Comparison of ENCODE assay signal across 13 cellular contexts in the genomic region with DNA sequence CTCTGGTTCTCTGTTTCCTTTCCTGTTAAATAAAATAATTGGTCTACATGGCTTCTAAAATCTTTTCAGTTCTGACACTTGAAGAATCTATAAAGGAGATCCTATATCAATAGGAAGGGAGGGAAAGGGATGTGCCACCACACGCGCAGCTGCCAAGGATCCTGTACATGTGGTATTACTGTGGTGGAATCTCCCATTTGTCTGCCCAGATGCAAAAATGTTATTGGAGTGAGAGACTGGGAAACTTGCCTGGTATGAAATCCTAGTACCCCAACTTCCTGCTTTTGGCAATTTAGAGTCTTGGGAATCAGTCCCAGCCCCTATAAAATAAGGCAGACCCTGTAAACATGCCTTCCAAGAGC.
DNase-seq lines count a peak whose midpoint lies in the region; ATAC-seq, FAIRE-seq and TF ChIP-seq lines count a peak whose summit lies in the region.
"Had no signal": no experiment of that assay in that cellular context is flagged by ENCODE, and none has a peak within 500 bp of the region (broad histone marks: within the 10 kb centered on the region; RNA-seq: fewer than 3 reads in every experiment).

No MANE protein-coding gene starts in this region.

- no peaks in the 10 kb centered on the region for H4K20me1 ChIP-seq in fibroblast of lung (ENCODE audit: control insufficient read depth, extremely low read depth, insufficient read depth, low read length)

- TF ChIP-seq CTCF in fibroblast of lung (conservative IDR thresholded peaks at IDR 0.05 in 1 of 2, IDR thresholded peaks at IDR 0.05 in 1 of 2; ENCODE audit: low read depth in 1 of 2, low read length in 2 of 2) (no peak), left lung (IDR thresholded peaks at IDR 0.05) (no peak), A673 (conservative IDR thresholded peaks at IDR 0.05; ENCODE audit: low read depth, low read length) (no peak)

- no peaks in the 10 kb centered on the region for H3K9me3 ChIP-seq in fibroblast of lung (ENCODE audit: control insufficient read depth, insufficient read depth, low read depth, low read length)
- H3K9me3 ChIP-seq in skeletal muscle satellite cell (replicated peaks; ENCODE audit: low read length): no peaks in the 10 kb centered on the region
- no peaks in the 10 kb centered on the region for H3K9me3 ChIP-seq in left lung
- H3K9me3 ChIP-seq in A673 (ENCODE audit: low read depth, low read length, poor library complexity, severe bottlenecking): no peaks in the 10 kb centered on the region
- H3K9me3 ChIP-seq: psoas muscle had no signal

- H3K36me3 ChIP-seq in fibroblast of lung (ENCODE audit: control insufficient read depth, insufficient read depth, low read length) (no peaks in the 10 kb centered on the region), skeletal muscle satellite cell (ENCODE audit: insufficient read depth, low read length) (no peaks in the 10 kb centered on the region), left lung (no peaks in the 10 kb centered on the region), A673 (ENCODE audit: insufficient read depth, low read length, poor library complexity, severe bottlenecking) (no peaks in the 10 kb centered on the region)
- H3K36me3 ChIP-seq: WERI-Rb-1 had no signal

- DNase-seq in Daoy (ENCODE audit: low read depth) (peak; percentile 66), RPMI7951 (ENCODE audit: low read depth) (peak; percentile 74), fibroblast of lung (ENCODE audit: low read depth in 2 of 2) (peak; percentile 34 to 41), OCI-M1 (lab: John Stamatoyannopoulos, UW) (no peak), left lung (no peak), A673 (ENCODE audit: low spot score) (no peak), HTR-8/SVneo (ENCODE audit: insufficient read length, low spot score) (no peak)
- DNase-seq: activated gamma-delta T cell treated with Interleukin-2 at 50 U/mL for 16 hours, COR-L47, NCI-H1417 treated with DMSO at 0.1 percent for 48 hours, psoas muscle, WERI-Rb-1 had no signal

- intact Hi-C loops in left lung (cut with DNase I): no loop called here
- intact Hi-C loops in A673 (cut with micrococcal nuclease; ENCODE audit: unreplicated experiment): no loop called here

- H3K79me2 ChIP-seq in fibroblast of lung (ENCODE audit: control insufficient read depth, insufficient read depth, low read length): no peaks in the 10 kb centered on the region

- POLR2A ChIA-PET in A673 (lab: Charles Lee; ENCODE audit: low non-redundant PET): no interaction called here

- H2AFZ ChIP-seq in fibroblast of lung (ENCODE audit: low read length): no peak overlapping the region

- H3K27ac ChIP-seq in fibroblast of lung (ENCODE audit: insufficient read depth, low read length) (no peak overlapping the region), left lung (peak overlapping the region in 1 of 2 donors; percentile 8), A673 (ENCODE audit: low read depth, low read length, poor library complexity, severe bottlenecking) (no peak overlapping the region)
- H3K27ac ChIP-seq: psoas muscle, WERI-Rb-1 had no signal

- H3K4me1 ChIP-seq in fibroblast of lung (ENCODE audit: control insufficient read depth, extremely low read depth, insufficient read depth, low read length): peaks cover 12% of the 10 kb centered on the region
- peaks cover 29% of the 10 kb centered on the region for H3K4me1 ChIP-seq in skeletal muscle satellite cell (ENCODE audit: control insufficient read depth, insufficient read depth, low read length)
- peaks cover 16 to 22% of the 10 kb centered on the region in 2 donors for H3K4me1 ChIP-seq in left lung
- peaks cover 11% of the 10 kb centered on the region for H3K4me1 ChIP-seq in A673 (ENCODE audit: insufficient read depth, low read length, poor library complexity, severe bottlenecking)

- no TSS peak for BruUV-seq in A673 (replicated peaks; lab: Mats Ljungman, UMichigan)

- H3K4me2 ChIP-seq in fibroblast of lung (ENCODE audit: extremely low read depth, insufficient read depth, low read length) (no peak overlapping the region), skeletal muscle satellite cell (ENCODE audit: low read length) (peak overlapping the region; percentile 72)

- FAIRE-seq in HTR-8/SVneo (lab: Jason Lieb, UNC): no peak

- H3K9ac ChIP-seq in fibroblast of lung (ENCODE audit: insufficient read depth, low read length) (no peak overlapping the region), skeletal muscle satellite cell (ENCODE audit: low read depth, low read length) (peak overlapping the region; percentile 65)

- CTCF ChIA-PET in A673 (lab: Charles Lee): no interaction called here

- ATAC-seq in left lung: no peak

- no peak overlapping the region for H3K4me3 ChIP-seq in fibroblast of lung (replicated peaks in 1 of 4; ENCODE audit: control extremely low read depth in 1 of 4, insufficient read depth in 1 of 4, low read depth in 3 of 4, low read length in 4 of 4)
- H3K4me3 ChIP-seq in skeletal muscle satellite cell (ENCODE audit: low read length): peak overlapping the region; percentile 43
- H3K4me3 ChIP-seq in left lung: no peak overlapping the region
- no peak overlapping the region for H3K4me3 ChIP-seq in A673 (ENCODE audit: low read depth, low read length, poor library complexity, severe bottlenecking)
- H3K4me3 ChIP-seq: psoas muscle had no signal

- H3K27me3 ChIP-seq in fibroblast of lung (ENCODE audit: control insufficient read depth, insufficient read depth, low read length) (no peaks in the 10 kb centered on the region), skeletal muscle satellite cell (ENCODE audit: control insufficient read depth, insufficient read depth, low read length) (no peaks in the 10 kb centered on the region), left lung (no peaks in the 10 kb centered on the region), A673 (replicated peaks; ENCODE audit: insufficient read depth, low read depth, low read length, poor library complexity) (no peaks in the 10 kb centered on the region)

Comparison
In these comparisons a context has a peak if more than half of its experiments do, and no peak if none do; other contexts are left out.
1. DNase-seq: peak in Daoy (single experiment), RPMI7951 (single experiment) and fibroblast of lung (2 of 2); none in OCI-M1 (single experiment), left lung (0 of 2), A673 (single experiment) and HTR-8/SVneo (single experiment).